26 cellular contexts compared by ENCODE assay signal in genomic region chr21:41321908-41322495, GRCh38. TPM values are rescaled to one million over a fixed set of nuclear protein-coding genes. Genes with fewer than 3 reads are reported as not detected.
DNase-seq lines count a peak whose midpoint lies in the region; ATAC-seq and TF ChIP-seq lines count a peak whose summit lies in the region.
"Had no signal": no experiment of that assay in that cellular context is flagged by ENCODE, and none has a peak within 500 bp of the region (broad histone marks: within the 10 kb centered on the region; RNA-seq: fewer than 3 reads in every experiment).

No MANE protein-coding gene starts in this region.

- H3K4me1 ChIP-seq in Caco-2 = peaks cover 52% of the 10 kb centered on the region
- H3K4me1 ChIP-seq: parathyroid adenoma had no signal

- POLR2A ChIA-PET in Caco-2 (lab: Charles Lee) = interaction anchor here (0.6 kb wide), 3 partner anchors 24 to 45 kb away, joined by 5 to 8 read pairs (median 7); no protein-coding TSS in a partner anchor
- POLR2A ChIA-PET in naive thymus-derived CD8-positive, alpha-beta T cell (lab: Charles Lee) = no interaction called here

- H3K36me3 Mint-ChIP-seq in Caco-2 (ENCODE audit: insufficient read depth, unreplicated experiment) = peaks cover 15% of the 10 kb centered on the region
- no peaks in the 10 kb centered on the region for H3K36me3 Mint-ChIP-seq in progenitor cell of endocrine pancreas (ENCODE audit: insufficient read depth)
- no peaks in the 10 kb centered on the region for H3K36me3 Mint-ChIP-seq in naive thymus-derived CD8-positive, alpha-beta T cell

- peak overlapping the region; percentile 92 for H3K27ac Mint-ChIP-seq in Caco-2 (ENCODE audit: unreplicated experiment)
- peak overlapping the region; percentile 86 for H3K27ac Mint-ChIP-seq in progenitor cell of endocrine pancreas
- peak overlapping the region in 5 of 10 donors; percentile 27 to 53 (median 41) for H3K27ac Mint-ChIP-seq in naive thymus-derived CD8-positive, alpha-beta T cell
- H3K27ac Mint-ChIP-seq: activated naive CD8-positive, alpha-beta T cell treated with anti-CD3 and anti-CD28 coated beads, Interleukin-2, amount 50 U/mL, for 24 hours; activated T-cell treated with anti-CD3 and anti-CD28 coated beads, Interleukin-2, amount 50 U/mL, for 24 hours had no signal

- H3K4me3 ChIP-seq in Caco-2 (ENCODE audit: low read depth, low read length) = peak overlapping the region; percentile 43; the same call in 1 of the 2 replicates
- H3K4me3 ChIP-seq in LNCaP clone FGC (ENCODE audit: low read depth, low read length) = no peak overlapping the region
- H3K4me3 ChIP-seq: left lung, right atrium auricular region, thyroid gland, vagina had no signal

- no peaks in the 10 kb centered on the region for H3K36me3 ChIP-seq in Caco-2 (ENCODE audit: control insufficient read depth, insufficient read depth, low read length)
- H3K36me3 ChIP-seq: left lung, right atrium auricular region, thyroid gland, vagina had no signal

- H3K4me1 Mint-ChIP-seq in Caco-2 (ENCODE audit: low read depth, unreplicated experiment) (peaks cover 34% of the 10 kb centered on the region), progenitor cell of endocrine pancreas (ENCODE audit: low read depth) (peaks cover 29% of the 10 kb centered on the region)
- peaks cover 4 to 21% (median 14%) of the 10 kb centered on the region in 4 donors for H3K4me1 Mint-ChIP-seq in naive thymus-derived CD8-positive, alpha-beta T cell

- peak overlapping the region; percentile 79 for H3K4me3 Mint-ChIP-seq in Caco-2 (ENCODE audit: unreplicated experiment)
- H3K4me3 Mint-ChIP-seq in progenitor cell of endocrine pancreas (ENCODE audit: low read depth) = peak overlapping the region; percentile 9
- H3K4me3 Mint-ChIP-seq in naive thymus-derived CD8-positive, alpha-beta T cell = peak overlapping the region in 3 of 10 donors; percentile 3 to 20 (median 13)
- H3K4me3 Mint-ChIP-seq: activated naive CD8-positive, alpha-beta T cell treated with anti-CD3 and anti-CD28 coated beads, Interleukin-2, amount 50 U/mL, for 24 hours; activated T-cell treated with anti-CD3 and anti-CD28 coated beads, Interleukin-2, amount 50 U/mL, for 24 hours; neural crest cell; stimulated activated naive CD8-positive, alpha-beta T cell treated with anti-CD3 and anti-CD28 coated beads, Interleukin-15, amount 100 ng/mL, for 72 hours had no signal

- H3K27me3 Mint-ChIP-seq in Caco-2 (ENCODE audit: insufficient read depth, unreplicated experiment) (no peaks in the 10 kb centered on the region), progenitor cell of endocrine pancreas (peaks cover 30% of the 10 kb centered on the region)
- peaks cover 5 to 19% (median 14%) of the 10 kb centered on the region in 5 donors for H3K27me3 Mint-ChIP-seq in naive thymus-derived CD8-positive, alpha-beta T cell

- CTCF ChIA-PET in Caco-2 (lab: Charles Lee) = interaction anchor here (1.0 to 1.6 kb wide), 2 partner anchors 38 to 89 kb away, joined by 4 to 14 read pairs; no protein-coding TSS in a partner anchor

- no peaks in the 10 kb centered on the region for H3K27me3 ChIP-seq in Caco-2 (replicated peaks; ENCODE audit: control insufficient read depth, insufficient read depth, low read length)
- H3K27me3 ChIP-seq: right atrium auricular region, thyroid gland, vagina had no signal

- H3K9me3 Mint-ChIP-seq in Caco-2 (ENCODE audit: unreplicated experiment) = no peaks in the 10 kb centered on the region
- H3K9me3 Mint-ChIP-seq in progenitor cell of endocrine pancreas (ENCODE audit: low read depth) = no peaks in the 10 kb centered on the region
- H3K9me3 Mint-ChIP-seq in naive thymus-derived CD8-positive, alpha-beta T cell = no peaks in the 10 kb centered on the region
- H3K9me3 Mint-ChIP-seq: activated naive CD8-positive, alpha-beta T cell treated with anti-CD3 and anti-CD28 coated beads, Interleukin-2, amount 50 U/mL, for 24 hours; activated T-cell treated with anti-CD3 and anti-CD28 coated beads, Interleukin-2, amount 50 U/mL, for 24 hours; neural crest cell; stimulated activated naive CD8-positive, alpha-beta T cell treated with anti-CD3 and anti-CD28 coated beads, Interleukin-15, amount 100 ng/mL, for 72 hours had no signal

- ATAC-seq in HG03025 (IDR thresholded peaks at IDR 0.05; ENCODE audit: low FRiP score, unreplicated experiment) (no peak), GM18511 (IDR thresholded peaks at IDR 0.05; ENCODE audit: unreplicated experiment) (no peak)
- no peak for ATAC-seq in naive thymus-derived CD8-positive, alpha-beta T cell
- ATAC-seq: left lung had no signal

- no TSS peak for BruUV-seq in Caco-2 (replicated peaks; lab: Mats Ljungman, UMichigan)

- TF ChIP-seq CTCF in Caco-2 (IDR thresholded peaks at IDR 0.05; ENCODE audit: insufficient read depth in 1 of 2, low read depth in 1 of 2, low read length in 1 of 2, severe bottlenecking in 1 of 2, unreplicated experiment in 1 of 2) = no peak
- no peak for TF ChIP-seq CTCF in LNCaP clone FGC (IDR thresholded peaks at IDR 0.05; ENCODE audit: control insufficient read depth, extremely low read depth, insufficient read depth)
- no peak for TF ChIP-seq CTCF in progenitor cell of endocrine pancreas (IDR thresholded peaks at IDR 0.05; ENCODE audit: unreplicated experiment)

- peak; percentile 81 to 82 for DNase-seq in Caco-2
- peak; percentile 86 for DNase-seq in LNCaP clone FGC (ENCODE audit: low read depth)
- peak; percentile 55 for DNase-seq in RPMI8226
- DNase-seq in progenitor cell of endocrine pancreas (ENCODE audit: low spot score, unreplicated experiment) = no peak
- no peak for DNase-seq in naive thymus-derived CD8-positive, alpha-beta T cell
- DNase-seq in stimulated activated CD4-positive, alpha-beta T cell treated with anti-CD3 and anti-CD28 coated beads, Interleukin-4, amount 100 ng/mL, for 24 hours = no peak
- DNase-seq: activated gamma-delta T cell; activated T-cell treated with anti-CD3 and anti-CD28 coated beads, Interleukin-2, amount 50 U/mL, for 24 hours; cortex of kidney; foreskin fibroblast; islet precursor cell; KBM-7; mesendoderm; thyroid gland had no signal

- intact Hi-C loops in Caco-2 (cut with micrococcal nuclease; ENCODE audit: unreplicated experiment) = loop anchor here (1.0 to 2.0 kb wide), 3 partner anchors 44 to 271 kb away; no protein-coding TSS in a partner anchor

- H3K9me3 ChIP-seq in Caco-2 = no peaks in the 10 kb centered on the region
- H3K9me3 ChIP-seq: left lung, right atrium auricular region, thyroid gland, vagina had no signal

RNA-seq across cellular contexts. Expression of gene FAM3B, which starts 5.4 kb away (rescaled TPM):
- 59.5 and 59.7 TPM in 2 replicates for total RNA-seq in Caco-2 (2022)
- 8.2 and 10.1 TPM in 2 replicates for total RNA-seq in progenitor cell of endocrine pancreas
- total RNA-seq in naive thymus-derived CD8-positive, alpha-beta T cell = not detected
- polyA plus RNA-seq in naive thymus-derived CD8-positive, alpha-beta T cell = not detected
- total RNA-seq: astrocyte; G401; right atrium auricular region; T-helper 1 cell treated with Interleukin-12 subunit alpha and Interleukin-12 subunit beta and Interleukin-4 antibody, amounts not matched to agents 30 ng/mL and 1 ng/mL, for 36 hours had no signal

RNA-seq across cellular contexts. Expression of gene MX2, which starts 39.8 kb away (rescaled TPM):
- total RNA-seq in Caco-2 (2022) = 0.63 and 0.84 TPM in 2 replicates
- total RNA-seq in progenitor cell of endocrine pancreas = 0.69 and 0.86 TPM in 2 replicates
- total RNA-seq in naive thymus-derived CD8-positive, alpha-beta T cell = 100 to 1,000 TPM; 114 to 125 TPM
- 10 to 100 TPM; 27.8 to 49.6 (median 42.4) TPM for polyA plus RNA-seq in naive thymus-derived CD8-positive, alpha-beta T cell
- total RNA-seq: G401, neural crest cell had no signal

Comparison
In these comparisons a context has a peak if more than half of its experiments do, and no peak if none do; other contexts are left out.
1. DNase-seq: peak in Caco-2 (2 of 2), LNCaP clone FGC (single experiment) and RPMI8226 (single experiment); none in progenitor cell of endocrine pancreas (single experiment), naive thymus-derived CD8-positive, alpha-beta T cell (0 of 10) and stimulated activated CD4-positive, alpha-beta T cell treated with anti-CD3 and anti-CD28 coated beads, Interleukin-4, amount 100 ng/mL, for 24 hours (single experiment).
2. RNA of gene MX2, which starts 39.8 kb away (total RNA-seq): 114 to 125 TPM in naive thymus-derived CD8-positive, alpha-beta T cell; 0.69 to 0.86 TPM in progenitor cell of endocrine pancreas and 0.63 to 0.84 TPM in Caco-2; every median in the first group is over 10 times any median in the second.